11 cellular contexts compared by ENCODE assay signal in the genomic region with DNA sequence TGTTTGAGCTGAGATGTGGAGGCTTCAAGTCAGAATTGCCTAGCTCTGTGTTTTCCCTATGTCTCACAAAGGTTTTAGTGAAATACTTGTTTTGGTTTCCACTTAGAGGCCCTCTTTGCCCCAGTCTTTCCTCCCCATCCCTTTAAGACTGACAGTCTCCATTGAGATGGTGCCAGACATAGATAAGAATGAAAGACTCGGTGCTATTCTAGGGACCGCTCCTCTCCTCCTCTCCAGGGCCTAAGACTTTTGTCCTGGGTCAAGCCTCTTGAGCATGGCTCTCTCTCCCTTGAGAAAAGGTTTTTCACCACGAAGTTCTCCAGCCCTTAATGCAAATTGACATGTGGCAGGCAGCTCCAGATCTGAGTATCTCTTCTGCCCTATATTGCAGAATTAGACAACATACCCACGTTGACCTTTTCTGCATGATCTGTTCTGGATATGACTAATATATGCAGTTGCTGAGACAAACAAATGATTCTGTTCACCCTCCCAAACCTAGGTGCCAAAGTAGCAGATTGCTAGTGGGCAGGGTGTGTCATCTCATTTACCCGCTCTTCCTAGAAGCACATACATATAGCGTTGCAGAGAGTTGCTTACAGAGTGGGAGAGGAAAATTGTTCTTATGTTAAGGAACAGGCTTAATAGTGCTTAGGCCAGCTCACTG. TPM values are rescaled to one million over a fixed set of nuclear protein-coding genes. Genes with fewer than 3 reads are reported as not detected.
DNase-seq lines count a peak whose midpoint lies in the region; ATAC-seq and TF ChIP-seq lines count a peak whose summit lies in the region.
"Had no signal": no experiment of that assay in that cellular context is flagged by ENCODE, and none has a peak within 500 bp of the region (broad histone marks: within the 10 kb centered on the region; RNA-seq: fewer than 3 reads in every experiment).

No MANE protein-coding gene starts in this region.

- no peaks in the 10 kb centered on the region for H3K36me3 Mint-ChIP-seq in CD4-positive, CD25-positive, alpha-beta regulatory T cell

- no peak for TF ChIP-seq CTCF in gastroesophageal sphincter (IDR thresholded peaks at IDR 0.05)

- H3K27me3 ChIP-seq in CD4-positive, CD25-positive, alpha-beta regulatory T cell (ENCODE audit: control insufficient read depth, insufficient read depth, low read length): no peaks in the 10 kb centered on the region
- no peaks in the 10 kb centered on the region for H3K27me3 ChIP-seq in gastroesophageal sphincter
- H3K27me3 ChIP-seq: hepatocyte had no signal

- peaks cover 7 to 18% (median 10%) of the 10 kb centered on the region in 4 donors for H3K4me1 Mint-ChIP-seq in CD4-positive, CD25-positive, alpha-beta regulatory T cell

- no peak overlapping the region for H3K4me3 Mint-ChIP-seq in CD4-positive, CD25-positive, alpha-beta regulatory T cell

- no peak for TF ChIP-seq POLR2A in gastroesophageal sphincter (IDR thresholded peaks at IDR 0.05)

- ATAC-seq in CD4-positive, CD25-positive, alpha-beta regulatory T cell (ENCODE audit: low read depth in 2 of 2): peak; percentile 28 to 42
- ATAC-seq in HG02981 (IDR thresholded peaks at IDR 0.05; ENCODE audit: unreplicated experiment) (peak; percentile 96), gastroesophageal sphincter (no peak)

- H3K4me1 ChIP-seq in CD4-positive, CD25-positive, alpha-beta regulatory T cell (ENCODE audit: control insufficient read depth, insufficient read depth, low read length, poor library complexity, severe bottlenecking): no peaks in the 10 kb centered on the region
- no peaks in the 10 kb centered on the region for H3K4me1 ChIP-seq in gastroesophageal sphincter

- no peak overlapping the region for H3K27ac ChIP-seq in CD4-positive, CD25-positive, alpha-beta regulatory T cell (ENCODE audit: insufficient read depth, low read length, poor library complexity, severe bottlenecking)
- no peak overlapping the region for H3K27ac ChIP-seq in gastroesophageal sphincter
- H3K27ac ChIP-seq: hepatocyte had no signal

- H3K27me3 Mint-ChIP-seq in CD4-positive, CD25-positive, alpha-beta regulatory T cell: peaks cover 8% of the 10 kb centered on the region

- TF ChIP-seq EP300 in gastroesophageal sphincter (IDR thresholded peaks at IDR 0.05): no peak

- 76 to 78% methylated on average over 3 to 5 of the region's 6 CpGs for WGBS in gastroesophageal sphincter (ENCODE audit: low coverage in 1 of 2), 2 donors

- no peaks in the 10 kb centered on the region for H3K9me3 Mint-ChIP-seq in CD4-positive, CD25-positive, alpha-beta regulatory T cell

- no peaks in the 10 kb centered on the region for H3K9me3 ChIP-seq in CD4-positive, CD25-positive, alpha-beta regulatory T cell (ENCODE audit: control insufficient read depth in 2 of 2, low read length in 2 of 2)
- H3K9me3 ChIP-seq in gastroesophageal sphincter: no peaks in the 10 kb centered on the region

- H3K27ac Mint-ChIP-seq in CD4-positive, CD25-positive, alpha-beta regulatory T cell: peak overlapping the region in 1 of 3 donors; percentile 53

- peak in 1 of 3 donors; percentile 73 for DNase-seq in CD4-positive, CD25-positive, alpha-beta regulatory T cell
- peak; percentile 36 for DNase-seq in GM19238 (ENCODE audit: insufficient read length, low spot score)
- DNase-seq in activated CD8-positive, alpha-beta memory T cell treated with anti-CD3 and anti-CD28 coated beads, Interleukin-2, amount 50 U/mL, for 48 hours: peak; percentile 54
- DNase-seq in HK-2 (ENCODE audit: unreplicated experiment): no peak
- DNase-seq in NCI-H524 treated with DMSO at 0.1 percent for 48 hours (lab: John Stamatoyannopoulos, UW): no peak
- no peak for DNase-seq in NCI-H82 (lab: John Stamatoyannopoulos, UW)
- DNase-seq: activated naive CD4-positive, alpha-beta T cell treated with Interleukin-2 at 50 U/mL for 16 hours; NCI-H1436 had no signal

- H3K36me3 ChIP-seq in CD4-positive, CD25-positive, alpha-beta regulatory T cell (ENCODE audit: control insufficient read depth, insufficient read depth, low read length): no peaks in the 10 kb centered on the region
- no peaks in the 10 kb centered on the region for H3K36me3 ChIP-seq in gastroesophageal sphincter

- no peak overlapping the region for H3K4me3 ChIP-seq in CD4-positive, CD25-positive, alpha-beta regulatory T cell (ENCODE audit: low read depth, low read length)
- H3K4me3 ChIP-seq in gastroesophageal sphincter: no peak overlapping the region
- H3K4me3 ChIP-seq: hepatocyte had no signal

RNA-seq across cellular contexts. Expression of a gene that starts 47.5 kb away (rescaled TPM):
- 60.0 TPM for total RNA-seq in CD4-positive, CD25-positive, alpha-beta regulatory T cell
- 10 to 100 TPM; 20.1 to 31.7 (median 27.0) TPM for polyA plus RNA-seq in CD4-positive, CD25-positive, alpha-beta regulatory T cell
- 10 to 100 TPM; 46.5 to 71.6 (median 52.1) TPM for total RNA-seq in gastroesophageal sphincter

Comparison
In these comparisons a context has a peak if more than half of its experiments do, and no peak if none do; other contexts are left out.
1. DNase-seq: peak in GM19238 (single experiment) and activated CD8-positive, alpha-beta memory T cell treated with anti-CD3 and anti-CD28 coated beads, Interleukin-2, amount 50 U/mL, for 48 hours (single experiment); none in HK-2 (single experiment), NCI-H524 treated with DMSO at 0.1 percent for 48 hours (single experiment) and NCI-H82 (single experiment).